In the genomic region with DNA sequence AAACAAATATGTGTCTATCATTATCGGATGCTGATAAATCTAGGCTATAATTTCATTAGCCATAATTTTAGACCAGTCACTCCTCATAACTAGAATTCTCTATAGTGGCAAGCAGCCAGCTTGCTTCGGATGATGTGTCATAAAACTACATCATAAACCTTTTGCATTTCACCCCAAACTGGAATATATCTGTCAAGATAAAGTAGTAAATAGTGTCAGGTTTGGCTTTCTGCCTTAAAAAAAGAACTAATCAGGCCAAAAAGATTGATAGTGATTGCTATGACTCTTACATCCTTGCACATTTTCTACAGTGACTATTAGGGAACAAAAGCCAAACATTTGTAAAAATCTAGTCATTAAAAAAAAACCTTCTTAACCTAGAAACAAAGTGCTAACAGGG, we compare ENCODE assay signal across 24 cellular contexts. TPM values are rescaled to one million over a fixed set of nuclear protein-coding genes. Genes with fewer than 3 reads are reported as not detected.
"Had no signal": no experiment of that assay in that cellular context is flagged by ENCODE, and none has a peak within 500 bp of the region (broad histone marks: within the 10 kb centered on the region; RNA-seq: fewer than 3 reads in every experiment).

No MANE protein-coding gene starts in this region.

- H2AFZ ChIP-seq: neural progenitor cell had no signal

- H3K9ac ChIP-seq: neural progenitor cell had no signal

- FAIRE-seq: colon, urothelium cell line had no signal

- ATAC-seq: activated CD4-positive, CD25-positive, alpha-beta regulatory T cell treated with anti-CD3 and anti-CD28 coated beads, Interleukin-2, amount 50 U/mL, for 24 hours; activated naive CD8-positive, alpha-beta T cell treated with anti-CD3 and anti-CD28 coated beads, Interleukin-2, amount 50 U/mL, for 24 hours; activated T-helper 17 cell treated with anti-CD3 and anti-CD28 coated beads, Interleukin-2, amount 50 U/mL, for 72 hours; heart left ventricle; left cardiac atrium; lower lobe of right lung; stimulated activated effector memory CD8-positive, alpha-beta T cell treated with anti-CD3 and anti-CD28 coated beads, Interleukin-12 subunit alpha, Interleukin-12 subunit beta, amount 100 ng/mL, for 72 hours had no signal

- H3K27me3 Mint-ChIP-seq: activated naive CD8-positive, alpha-beta T cell treated with anti-CD3 and anti-CD28 coated beads, Interleukin-2, amount 50 U/mL, for 24 hours had no signal

- H3K36me3 Mint-ChIP-seq: neural progenitor cell; stimulated activated effector memory CD8-positive, alpha-beta T cell treated with anti-CD3 and anti-CD28 coated beads, Interleukin-12 subunit alpha, Interleukin-12 subunit beta, amount 100 ng/mL, for 72 hours had no signal

- H3K4me1 Mint-ChIP-seq: activated naive CD8-positive, alpha-beta T cell treated with anti-CD3 and anti-CD28 coated beads, Interleukin-2, amount 50 U/mL, for 24 hours; activated T-helper 17 cell treated with anti-CD3 and anti-CD28 coated beads, Interleukin-2, amount 50 U/mL, for 72 hours; neural progenitor cell; stimulated activated effector memory CD8-positive, alpha-beta T cell treated with anti-CD3 and anti-CD28 coated beads, Interleukin-12 subunit alpha, Interleukin-12 subunit beta, amount 100 ng/mL, for 72 hours had no signal

- DNase-seq: activated naive CD4-positive, alpha-beta T cell treated with anti-CD3 and anti-CD28 coated beads for 36 hours; activated naive CD8-positive, alpha-beta T cell treated with anti-CD3 and anti-CD28 coated beads, Interleukin-2, amount 50 U/mL, for 24 hours; activated T-cell treated with anti-CD3 and anti-CD28 coated beads for 4 hours; esophagus squamous epithelium; foreskin melanocyte; heart left ventricle; left cardiac atrium; lower lobe of right lung; sigmoid colon; stimulated activated CD4-positive, alpha-beta T cell treated with anti-CD3 and anti-CD28 coated beads, Interleukin-2, amount 100 ng/mL, for 24 hours; T-helper 1 cell; T1000; tibial artery had no signal

- H3K4me2 ChIP-seq: neural progenitor cell had no signal

- H3K36me3 ChIP-seq: ascending aorta, cardiac muscle cell, esophagus squamous epithelium, heart left ventricle, lower lobe of right lung, neural progenitor cell, sigmoid colon, tibial artery had no signal

- H3K9me3 ChIP-seq: ascending aorta, esophagus squamous epithelium, lower lobe of right lung, sigmoid colon, tibial artery had no signal

- H3K9me3 Mint-ChIP-seq: activated naive CD4-positive, alpha-beta T cell treated with anti-CD3 and anti-CD28 coated beads for 36 hours; activated naive CD8-positive, alpha-beta T cell treated with anti-CD3 and anti-CD28 coated beads, Interleukin-2, amount 50 U/mL, for 24 hours; activated T-helper 17 cell treated with anti-CD3 and anti-CD28 coated beads, Interleukin-2, amount 50 U/mL, for 72 hours; neural progenitor cell; stimulated activated effector memory CD8-positive, alpha-beta T cell treated with anti-CD3 and anti-CD28 coated beads, Interleukin-12 subunit alpha, Interleukin-12 subunit beta, amount 100 ng/mL, for 72 hours had no signal

- H3K27ac Mint-ChIP-seq: activated naive CD4-positive, alpha-beta T cell treated with anti-CD3 and anti-CD28 coated beads for 36 hours; activated naive CD8-positive, alpha-beta T cell treated with anti-CD3 and anti-CD28 coated beads, Interleukin-2, amount 50 U/mL, for 24 hours; activated T-helper 17 cell treated with anti-CD3 and anti-CD28 coated beads, Interleukin-2, amount 50 U/mL, for 72 hours; neural progenitor cell; stimulated activated effector memory CD8-positive, alpha-beta T cell treated with anti-CD3 and anti-CD28 coated beads, Interleukin-12 subunit alpha, Interleukin-12 subunit beta, amount 100 ng/mL, for 72 hours had no signal

- H3K27me3 ChIP-seq: ascending aorta, cardiac muscle cell, esophagus squamous epithelium, heart left ventricle, neural progenitor cell, sigmoid colon, tibial artery had no signal

- H3K4me3 ChIP-seq: ascending aorta, cardiac muscle cell, esophagus squamous epithelium, heart left ventricle, lower lobe of right lung, neural progenitor cell, sigmoid colon, tibial artery had no signal

- H3K27ac ChIP-seq: ascending aorta, cardiac muscle cell, esophagus squamous epithelium, heart left ventricle, lower lobe of right lung, neural progenitor cell, sigmoid colon, tibial artery had no signal

- H3K4me3 Mint-ChIP-seq: activated naive CD4-positive, alpha-beta T cell treated with anti-CD3 and anti-CD28 coated beads for 36 hours; activated naive CD8-positive, alpha-beta T cell treated with anti-CD3 and anti-CD28 coated beads, Interleukin-2, amount 50 U/mL, for 24 hours; activated T-helper 17 cell treated with anti-CD3 and anti-CD28 coated beads, Interleukin-2, amount 50 U/mL, for 72 hours; neural progenitor cell; stimulated activated effector memory CD8-positive, alpha-beta T cell treated with anti-CD3 and anti-CD28 coated beads, Interleukin-12 subunit alpha, Interleukin-12 subunit beta, amount 100 ng/mL, for 72 hours had no signal

- H3K4me1 ChIP-seq: ascending aorta, esophagus squamous epithelium, heart left ventricle, lower lobe of right lung, neural progenitor cell, sigmoid colon, tibial artery had no signal

RNA-seq across cellular contexts. Expression of a gene that starts 51.0 kb away (rescaled TPM):
- total RNA-seq: activated CD8-positive, alpha-beta memory T cell treated with anti-CD3 and anti-CD28 coated beads for 36 hours; activated naive CD4-positive, alpha-beta T cell treated with anti-CD3 and anti-CD28 coated beads for 36 hours; activated T-helper 17 cell treated with anti-CD3 and anti-CD28 coated beads, Interleukin-2, amount 50 U/mL, for 72 hours; ascending aorta; cardiac muscle cell; esophagus squamous epithelium; heart left ventricle; left cardiac atrium; lower lobe of right lung; osteocyte; pulmonary artery endothelial cell; sigmoid colon had no signal
